In genomic region chr20:18507218-18508191, GRCh38 we compare ENCODE assay signal across 1 cellular context.
TF ChIP-seq lines count a peak whose summit lies in the region.

TSS of gene SEC23B (plus strand) at chr20:18507940. CDS start at chr20:18510836, 2,896 bp downstream.

TF ChIP-seq in HepG2, 621 proteins besides CTCF, POLR2A, EP300 and RAD21 (continued from another document and continues in another):
- peak; percentile 78; the same call in 1 of the 2 replicates for TF ChIP-seq ZNF644 (CRISPR knock-in tag; IDR thresholded peaks at IDR 0.05; ENCODE audit: low read depth)
- TF ChIP-seq ZNF619 (CRISPR knock-in tag; IDR thresholded peaks at IDR 0.05): peak; percentile 97
- TF ChIP-seq ZBTB2 (CRISPR knock-in tag; IDR thresholded peaks at IDR 0.05; ENCODE audit: low read depth): peak; percentile 70; the same call in 1 of the 2 replicates
- no peak for TF ChIP-seq DPF2 (CRISPR knock-in tag; IDR thresholded peaks at IDR 0.05; ENCODE audit: borderline replicate concordance, low read depth)
- peak; percentile 96; the same call in 1 of the 2 replicates for TF ChIP-seq CBX5 (CRISPR knock-in tag; IDR thresholded peaks at IDR 0.05; ENCODE audit: borderline replicate concordance)
- TF ChIP-seq KDM6A (CRISPR knock-in tag; IDR thresholded peaks at IDR 0.05; ENCODE audit: low read depth): peak; percentile 29; the same call in 1 of the 2 replicates
- TF ChIP-seq HNRNPUL1 (IDR thresholded peaks at IDR 0.05; ENCODE audit: low read depth, low read length): no peak
- TF ChIP-seq ZNF382 (CRISPR knock-in tag; IDR thresholded peaks at IDR 0.05; ENCODE audit: borderline replicate concordance): no peak
- no peak for TF ChIP-seq FOSL1 (CRISPR knock-in tag; IDR thresholded peaks at IDR 0.05; ENCODE audit: borderline replicate concordance)
- TF ChIP-seq ZBTB4 (CRISPR knock-in tag; IDR thresholded peaks at IDR 0.05; ENCODE audit: borderline replicate concordance): peak; percentile 54; the same call in 1 of the 2 replicates
- TF ChIP-seq EED (CRISPR knock-in tag; IDR thresholded peaks at IDR 0.05): peak; percentile 96
- TF ChIP-seq ZNF513 (CRISPR knock-in tag; conservative IDR thresholded peaks at IDR 0.05): peak; percentile 70; the same call in 1 of the 2 replicates
- peak; percentile 46; the same call in 1 of the 2 replicates for TF ChIP-seq FOXC1 (CRISPR knock-in tag; IDR thresholded peaks at IDR 0.05; ENCODE audit: borderline replicate concordance)
- TF ChIP-seq ZNF354B (CRISPR knock-in tag; IDR thresholded peaks at IDR 0.05): no peak; the same call in none of the 2 replicates
- peak; percentile 96 for TF ChIP-seq GABPB1 (CRISPR knock-in tag; IDR thresholded peaks at IDR 0.05)
- peak; percentile 98 for TF ChIP-seq ELF4 (CRISPR knock-in tag; IDR thresholded peaks at IDR 0.05; ENCODE audit: borderline replicate concordance)
- TF ChIP-seq IKZF1 (IDR thresholded peaks at IDR 0.05): no peak
- TF ChIP-seq ZGPAT (CRISPR knock-in tag; IDR thresholded peaks at IDR 0.05): peak; percentile 99
- no peak for TF ChIP-seq KAT2B (IDR thresholded peaks at IDR 0.05; ENCODE audit: borderline replicate concordance, low read depth, low read length)
- TF ChIP-seq ZBTB37 (CRISPR knock-in tag; IDR thresholded peaks at IDR 0.05): no peak
- TF ChIP-seq ZBTB40 (IDR thresholded peaks at IDR 0.05): no peak
- TF ChIP-seq ZBTB40 (CRISPR knock-in tag; IDR thresholded peaks at IDR 0.05): peak; percentile 89
- TF ChIP-seq ZMAT5 (CRISPR knock-in tag; IDR thresholded peaks at IDR 0.05; ENCODE audit: borderline replicate concordance, low read depth): no peak
- TF ChIP-seq ZNF34 (CRISPR knock-in tag; IDR thresholded peaks at IDR 0.05; ENCODE audit: borderline replicate concordance): peak; percentile 99
- TF ChIP-seq ZNF891 (CRISPR knock-in tag; IDR thresholded peaks at IDR 0.05): peak; percentile 81
- no peak for TF ChIP-seq CEBPB (IDR thresholded peaks at IDR 0.05; ENCODE audit: borderline replicate concordance, low read depth, low read length)
- no peak for TF ChIP-seq RAD51 (IDR thresholded peaks at IDR 0.05; ENCODE audit: borderline replicate concordance)
- peak; percentile 88 for TF ChIP-seq HDAC2 (CRISPR knock-in tag; IDR thresholded peaks at IDR 0.05)
- peak; percentile 91 for TF ChIP-seq ZNF564 (CRISPR knock-in tag; IDR thresholded peaks at IDR 0.05)
- TF ChIP-seq SMYD3 (CRISPR knock-in tag; IDR thresholded peaks at IDR 0.05): no peak; the same call in none of the 2 replicates
- peak; percentile 91; the same call in 1 of the 2 replicates for TF ChIP-seq GZF1 (CRISPR knock-in tag; IDR thresholded peaks at IDR 0.05)
- no peak for TF ChIP-seq LCORL (IDR thresholded peaks at IDR 0.05)
- peak; percentile 58 for TF ChIP-seq LCORL (CRISPR knock-in tag; IDR thresholded peaks at IDR 0.05)
- peak; percentile 75 for TF ChIP-seq FOXP4 (CRISPR knock-in tag; IDR thresholded peaks at IDR 0.05)
- peak; percentile 80 for TF ChIP-seq BATF2 (CRISPR knock-in tag; IDR thresholded peaks at IDR 0.05)
- TF ChIP-seq HNF4A (CRISPR knock-in tag; IDR thresholded peaks at IDR 0.05): peak; percentile 19; the same call in 1 of the 2 replicates
